ENCODE assay signal across 32 cellular contexts in genomic region chr16:48234630-48235029, GRCh38. TPM values are rescaled to one million over a fixed set of nuclear protein-coding genes. Genes with fewer than 3 reads are reported as not detected.
"Had no signal": no experiment of that assay in that cellular context is flagged by ENCODE, and none has a peak within 500 bp of the region (broad histone marks: within the 10 kb centered on the region; RNA-seq: fewer than 3 reads in every experiment).

No MANE protein-coding gene starts in this region.

- H3K9me3 Mint-ChIP-seq: activated CD4-positive, alpha-beta memory T cell treated with anti-CD3 and anti-CD28 coated beads for 36 hours; activated CD4-positive, alpha-beta T cell treated with anti-CD3 and anti-CD28 coated beads, Interleukin-2, amount 10 ng/mL, durations not matched to agents 24 days and 14 days; effector memory CD8-positive, alpha-beta T cell had no signal

- H3K4me3 Mint-ChIP-seq: activated CD4-positive, alpha-beta memory T cell treated with anti-CD3 and anti-CD28 coated beads for 36 hours; activated CD4-positive, alpha-beta T cell treated with anti-CD3 and anti-CD28 coated beads for 36 hours; activated CD4-positive, alpha-beta T cell treated with anti-CD3 and anti-CD28 coated beads, Interleukin-2, amount 10 ng/mL, durations not matched to agents 24 days and 14 days; activated CD8-positive, alpha-beta memory T cell treated with anti-CD3 and anti-CD28 coated beads, Interleukin-2, amount 10 ng/mL, durations not matched to agents 7 days and 5 days; activated CD8-positive, alpha-beta T cell treated with anti-CD3 and anti-CD28 coated beads, Interleukin-2, amount 10 ng/mL, durations not matched to agents 7 days and 5 days; activated naive CD8-positive, alpha-beta T cell; activated T-helper 1 cell treated with anti-CD3 and anti-CD28 coated beads, Interleukin-12 subunit alpha, Interleukin-12 subunit beta, Interleukin-2, Interleukin-4 antibody, amounts not matched to agents 30 ng/mL and 10 ng/mL and 1 ng/mL, durations not matched to agents 14 hours and 24 hours and 36 hours; central memory CD8-positive, alpha-beta T cell; effector memory CD8-positive, alpha-beta T cell had no signal

- H3K9me3 ChIP-seq: esophagus squamous epithelium, gastroesophageal sphincter, heart right ventricle had no signal

- H3K4me1 ChIP-seq: esophagus squamous epithelium, gastroesophageal sphincter had no signal

- FAIRE-seq: astrocyte, bronchial epithelial cell had no signal

- H3K27me3 Mint-ChIP-seq: activated CD4-positive, alpha-beta memory T cell treated with anti-CD3 and anti-CD28 coated beads for 36 hours had no signal

- H3K36me3 ChIP-seq: brain microvascular endothelial cell, esophagus squamous epithelium, gastroesophageal sphincter, heart right ventricle had no signal

- H3K27ac ChIP-seq: brain microvascular endothelial cell, esophagus squamous epithelium, gastroesophageal sphincter, heart right ventricle had no signal

- ATAC-seq: activated CD4-positive, alpha-beta T cell treated with anti-CD3 and anti-CD28 coated beads for 36 hours; activated CD8-positive, alpha-beta memory T cell treated with anti-CD3 and anti-CD28 coated beads, Interleukin-2, amount 10 ng/mL, durations not matched to agents 7 days and 5 days; activated CD8-positive, alpha-beta T cell treated with anti-CD3 and anti-CD28 coated beads, Interleukin-2, amount 10 ng/mL, durations not matched to agents 7 days and 5 days; effector memory CD8-positive, alpha-beta T cell; gastroesophageal sphincter; heart right ventricle had no signal

- H3K36me3 Mint-ChIP-seq: activated CD4-positive, alpha-beta memory T cell treated with anti-CD3 and anti-CD28 coated beads for 36 hours; activated CD8-positive, alpha-beta memory T cell treated with anti-CD3 and anti-CD28 coated beads, Interleukin-2, amount 10 ng/mL, durations not matched to agents 7 days and 5 days; activated naive CD8-positive, alpha-beta T cell had no signal

- H3K4me3 ChIP-seq: esophagus squamous epithelium, gastroesophageal sphincter, heart right ventricle had no signal

- H3K27me3 ChIP-seq: brain microvascular endothelial cell, esophagus squamous epithelium, gastroesophageal sphincter, heart right ventricle had no signal

- H3K27ac Mint-ChIP-seq: activated CD4-positive, alpha-beta memory T cell treated with anti-CD3 and anti-CD28 coated beads for 36 hours; activated CD4-positive, alpha-beta T cell treated with anti-CD3 and anti-CD28 coated beads for 36 hours; activated CD4-positive, alpha-beta T cell treated with anti-CD3 and anti-CD28 coated beads, Interleukin-2, amount 10 ng/mL, durations not matched to agents 24 days and 14 days; activated CD8-positive, alpha-beta memory T cell treated with anti-CD3 and anti-CD28 coated beads, Interleukin-2, amount 10 ng/mL, durations not matched to agents 7 days and 5 days; activated CD8-positive, alpha-beta T cell treated with anti-CD3 and anti-CD28 coated beads, Interleukin-2, amount 10 ng/mL, durations not matched to agents 7 days and 5 days; activated naive CD8-positive, alpha-beta T cell; activated T-helper 1 cell treated with anti-CD3 and anti-CD28 coated beads, Interleukin-12 subunit alpha, Interleukin-12 subunit beta, Interleukin-2, Interleukin-4 antibody, amounts not matched to agents 30 ng/mL and 10 ng/mL and 1 ng/mL, durations not matched to agents 14 hours and 24 hours and 36 hours; effector memory CD8-positive, alpha-beta T cell had no signal

- H3K4me1 Mint-ChIP-seq: central memory CD8-positive, alpha-beta T cell had no signal

- DNase-seq: activated CD4-positive, alpha-beta memory T cell treated with anti-CD3 and anti-CD28 coated beads for 36 hours; activated CD4-positive, alpha-beta T cell treated with anti-CD3 and anti-CD28 coated beads for 36 hours; activated CD4-positive, alpha-beta T cell treated with anti-CD3 and anti-CD28 coated beads, Interleukin-2, amount 10 ng/mL, durations not matched to agents 24 days and 14 days; activated CD4-positive, CD25-positive, alpha-beta regulatory T cell; activated CD4-positive, CD25-positive, alpha-beta regulatory T cell treated with anti-CD3 and anti-CD28 coated beads, Interleukin-2, amount 50 U/mL, for 72 hours; activated CD8-positive, alpha-beta memory T cell treated with anti-CD3 and anti-CD28 coated beads, Interleukin-2, amount 10 ng/mL, durations not matched to agents 7 days and 5 days; activated CD8-positive, alpha-beta memory T cell treated with anti-CD3 and anti-CD28 coated beads, Interleukin-2, amount 50 U/mL, for 4 hours; activated CD8-positive, alpha-beta T cell treated with anti-CD3 and anti-CD28 coated beads, Interleukin-2, amount 10 ng/mL, durations not matched to agents 7 days and 5 days; activated gamma-delta T cell treated with Interleukin-2 at 50 U/mL for 16 hours; activated naive CD4-positive, alpha-beta T cell treated with anti-CD3 and anti-CD28 coated beads, Interleukin-2, amount 50 U/mL, for 16 hours; activated naive CD4-positive, alpha-beta T cell treated with Interleukin-2 at 50 U/mL for 16 hours; activated T-cell treated with anti-CD3 and anti-CD28 coated beads, Interleukin-2, amount 50 U/mL, for 1 hour; activated T-cell treated with anti-CD3 and anti-CD28 coated beads, Interleukin-2, amount 50 U/mL, for 48 hours; amniotic stem cell; anterior cingulate cortex; brain microvascular endothelial cell; cortex of kidney; dermis blood vessel endothelial cell; effector CD4-positive, alpha-beta T cell; effector memory CD8-positive, alpha-beta T cell; esophagus squamous epithelium; foreskin melanocyte; heart right ventricle; T-helper 2 cell had no signal

RNA-seq across cellular contexts. Expression of gene ABCC11, which starts 12.7 kb away (rescaled TPM):
- total RNA-seq: activated CD8-positive, alpha-beta T cell treated with anti-CD3 and anti-CD28 coated beads, Interleukin-2, amount 10 ng/mL, durations not matched to agents 7 days and 5 days; activated T-helper 1 cell treated with anti-CD3 and anti-CD28 coated beads, Interleukin-12 subunit alpha, Interleukin-12 subunit beta, Interleukin-2, Interleukin-4 antibody, amounts not matched to agents 30 ng/mL and 10 ng/mL and 1 ng/mL, durations not matched to agents 14 hours and 24 hours and 36 hours; dermis blood vessel endothelial cell; gastroesophageal sphincter; glomerular endothelial cell; T-helper 1 cell treated with Interleukin-12 subunit alpha and Interleukin-12 subunit beta and Interleukin-4 antibody, amounts not matched to agents 30 ng/mL and 1 ng/mL, for 36 hours had no signal
